ENCODE assay signal across 8 cellular contexts in genomic region chr11:130213143-130213978, GRCh38. TPM values are rescaled to one million over a fixed set of nuclear protein-coding genes. Genes with fewer than 3 reads are reported as not detected.
DNase-seq lines count a peak whose midpoint lies in the region; ATAC-seq and TF ChIP-seq lines count a peak whose summit lies in the region.

No MANE protein-coding gene starts in this region.

- ATAC-seq in GM19351 (IDR thresholded peaks at IDR 0.05; ENCODE audit: unreplicated experiment) (peak; percentile 76), HG03521 (IDR thresholded peaks at IDR 0.05; ENCODE audit: unreplicated experiment) (peak; percentile 79), upper lobe of right lung (peak; percentile 91)

- H3K4me1 ChIP-seq in upper lobe of right lung: peaks cover 8% of the 10 kb centered on the region

- no peaks in the 10 kb centered on the region for H3K27me3 ChIP-seq in upper lobe of right lung

- no peaks in the 10 kb centered on the region for H3K9me3 ChIP-seq in upper lobe of right lung

- DNase-seq in CD1c-positive myeloid dendritic cell (ENCODE audit: extremely low spot score): peak; percentile 82
- peak; percentile 46 for DNase-seq in RPMI8226
- DNase-seq in activated effector memory CD4-positive, alpha-beta T cell treated with anti-CD3 and anti-CD28 coated beads, Interleukin-2, amount 50 U/mL, for 16 hours: peak; percentile 90
- DNase-seq in glomerular visceral epithelial cell (ENCODE audit: extremely low spot score): peak; percentile 49
- DNase-seq in pons (ENCODE audit: low spot score): peak; percentile 32
- peak; percentile 85 for DNase-seq in upper lobe of right lung

- H3K4me3 ChIP-seq in upper lobe of right lung: no peak overlapping the region

- no peaks in the 10 kb centered on the region for H3K36me3 ChIP-seq in upper lobe of right lung

- H3K27ac ChIP-seq in upper lobe of right lung: no peak overlapping the region

- TF ChIP-seq CTCF in upper lobe of right lung (IDR thresholded peaks at IDR 0.05): peak; percentile 93

- intact Hi-C loops in upper lobe of right lung (cut with DNase I): loop anchor here (10.0 kb wide), 1 partner anchor 211 kb away; the partner anchor contains the start of gene ADAMTS8

RNA-seq across cellular contexts. Expression of gene ST14, which starts 53.8 kb away (rescaled TPM):
- 59.1 TPM for total RNA-seq in upper lobe of right lung

Comparison
In these comparisons a context has a peak if more than half of its experiments do, and no peak if none do; other contexts are left out.
1. DNase-seq: peak in every context shown above with its lines; median percentile 90 in activated effector memory CD4-positive, alpha-beta T cell treated with anti-CD3 and anti-CD28 coated beads, Interleukin-2, amount 50 U/mL, for 16 hours; 85 in upper lobe of right lung; 82 in CD1c-positive myeloid dendritic cell; 49 in glomerular visceral epithelial cell; 46 in RPMI8226; 32 in pons.